Comparison of ENCODE assay signal across 10 cellular contexts in genomic region chr9:90189306-90189705, GRCh38.
DNase-seq lines count a peak whose midpoint lies in the region; ATAC-seq and TF ChIP-seq lines count a peak whose summit lies in the region.
"Had no signal": no experiment of that assay in that cellular context is flagged by ENCODE, and none has a peak within 500 bp of the region (broad histone marks: within the 10 kb centered on the region; RNA-seq: fewer than 3 reads in every experiment).

No MANE protein-coding gene starts in this region.

- no peak overlapping the region for H3K27ac ChIP-seq in effector memory CD4-positive, alpha-beta T cell (ENCODE audit: insufficient read depth, low read length, poor library complexity, severe bottlenecking)
- H3K27ac ChIP-seq: esophagus squamous epithelium, stomach had no signal

- H3K36me3 ChIP-seq in mucosa of descending colon (ENCODE audit: low read depth) = no peaks in the 10 kb centered on the region
- H3K36me3 ChIP-seq in effector memory CD4-positive, alpha-beta T cell (ENCODE audit: control insufficient read depth, insufficient read depth, low read length) = no peaks in the 10 kb centered on the region
- H3K36me3 ChIP-seq: esophagus squamous epithelium, stomach had no signal

- H3K4me1 ChIP-seq in mucosa of descending colon (ENCODE audit: low read depth) = no peaks in the 10 kb centered on the region
- no peaks in the 10 kb centered on the region for H3K4me1 ChIP-seq in effector memory CD4-positive, alpha-beta T cell (ENCODE audit: control insufficient read depth, insufficient read depth, low read length, poor library complexity, severe bottlenecking)
- H3K4me1 ChIP-seq: esophagus squamous epithelium, stomach had no signal

- intact Hi-C loops in mucosa of descending colon (cut with DNase I, micrococcal nuclease) = no loop called here

- H3K27me3 ChIP-seq in effector memory CD4-positive, alpha-beta T cell (replicated peaks; ENCODE audit: control insufficient read depth, insufficient read depth, low read length, poor library complexity, severe bottlenecking) = no peaks in the 10 kb centered on the region

- in situ Hi-C loops in KBM-7 (cut with MboI; ENCODE audit: low pct_unique_long_range_greater_than_20kb, low sequenced_read_pairs) = no loop called here

- no peak overlapping the region for H3K4me3 ChIP-seq in mucosa of descending colon
- H3K4me3 ChIP-seq in effector memory CD4-positive, alpha-beta T cell (ENCODE audit: insufficient read depth, low read depth, low read length, poor library complexity, severe bottlenecking) = no peak overlapping the region
- H3K4me3 ChIP-seq: esophagus squamous epithelium, stomach had no signal

- TF ChIP-seq CTCF in mucosa of descending colon (IDR thresholded peaks at IDR 0.05) = no peak

- H3K9me3 ChIP-seq in mucosa of descending colon = no peaks in the 10 kb centered on the region
- no peaks in the 10 kb centered on the region for H3K9me3 ChIP-seq in effector memory CD4-positive, alpha-beta T cell (ENCODE audit: control insufficient read depth, low read length)
- H3K9me3 ChIP-seq: esophagus squamous epithelium had no signal

- peak; percentile 99 for ATAC-seq in GM18868 (IDR thresholded peaks at IDR 0.05; ENCODE audit: unreplicated experiment)
- ATAC-seq in HG02610 (IDR thresholded peaks at IDR 0.05; ENCODE audit: unreplicated experiment) = peak; percentile 83
- peak; percentile 60 for ATAC-seq in mucosa of descending colon

- peak; percentile 79 for DNase-seq in KBM-7
- DNase-seq in mucosa of descending colon = no peak
- DNase-seq in stimulated activated naive CD4-positive, alpha-beta T cell (lab: John Stamatoyannopoulos, UW) = no peak
- DNase-seq in NCI-H2196 treated with DMSO at 0.1 percent for 48 hours (lab: John Stamatoyannopoulos, UW; ENCODE audit: unreplicated experiment) = no peak
- DNase-seq in effector memory CD4-positive, alpha-beta T cell = no peak
- no peak for DNase-seq in NCI-H1105 treated with DMSO at 0.1 percent for 48 hours (lab: John Stamatoyannopoulos, UW)
- DNase-seq: esophagus squamous epithelium, stomach had no signal
